Comparison of ENCODE assay signal across 8 cellular contexts in the genomic region with DNA sequence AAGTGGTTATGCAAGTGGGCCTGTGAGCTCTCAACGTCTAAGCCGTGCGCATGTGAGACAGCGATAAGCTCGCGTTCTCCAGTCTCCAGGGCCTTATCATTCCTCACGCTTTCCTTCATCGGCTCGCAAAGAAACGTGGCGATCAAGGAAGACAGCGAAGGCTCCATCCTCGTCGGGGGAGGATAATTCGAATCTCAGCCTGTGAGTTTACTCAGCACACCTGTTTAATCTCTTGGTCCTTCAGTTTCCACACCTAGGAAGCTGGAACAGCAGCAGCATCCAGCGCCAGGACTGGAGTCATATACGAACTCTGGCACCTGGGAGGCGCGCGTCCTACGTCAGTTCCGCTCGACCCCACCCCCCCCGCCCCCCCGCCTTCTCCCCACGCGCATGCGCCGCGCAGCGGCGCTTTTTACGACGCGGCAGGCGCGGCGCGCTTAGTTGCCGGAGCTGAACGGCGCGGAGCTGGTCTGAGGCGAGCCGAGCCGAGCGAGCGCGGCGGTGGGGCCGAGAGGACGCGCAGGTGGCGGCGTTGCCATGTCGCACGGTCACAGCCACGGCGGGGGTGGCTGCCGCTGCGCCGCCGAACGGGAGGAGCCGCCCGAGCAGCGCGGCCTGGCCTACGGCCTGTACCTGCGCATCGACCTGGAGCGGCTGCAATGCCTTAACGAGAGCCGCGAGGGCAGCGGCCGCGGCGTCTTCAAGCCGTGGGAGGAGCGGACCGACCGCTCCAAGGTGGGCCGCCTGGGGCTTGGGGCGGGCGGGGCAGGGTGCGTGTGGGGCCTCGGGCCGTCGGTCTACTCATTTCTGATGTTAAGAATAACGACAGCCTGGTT. TPM values are rescaled to one million over a fixed set of nuclear protein-coding genes. Genes with fewer than 3 reads are reported as not detected.
DNase-seq lines count a peak whose midpoint lies in the region; ATAC-seq and TF ChIP-seq lines count a peak whose summit lies in the region.

A gene with protein sequence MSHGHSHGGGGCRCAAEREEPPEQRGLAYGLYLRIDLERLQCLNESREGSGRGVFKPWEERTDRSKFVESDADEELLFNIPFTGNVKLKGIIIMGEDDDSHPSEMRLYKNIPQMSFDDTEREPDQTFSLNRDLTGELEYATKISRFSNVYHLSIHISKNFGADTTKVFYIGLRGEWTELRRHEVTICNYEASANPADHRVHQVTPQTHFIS (plus strand): TSS at position 440 of the 836 bp plus-strand sequence. CDS start 98 bp downstream, at position 538.

- DNase-seq in GM12864 (ENCODE audit: low read depth), result peak; percentile 61
- peak; percentile 61 to 76 for DNase-seq in NCI-H187 (lab: John Stamatoyannopoulos, UW)
- peak; percentile 96 for DNase-seq in amniotic epithelial cell (ENCODE audit: low read depth)
- peak; percentile 75 for DNase-seq in left ventricle myocardium inferior
- peak; percentile 76 for DNase-seq in prostate gland (ENCODE audit: low spot score)
- DNase-seq in ureter (ENCODE audit: low spot score), result peak; percentile 82

- no peaks in the 10 kb centered on the region for H3K9me3 Mint-ChIP-seq in T-helper 1 cell treated with Interleukin-12 subunit alpha and Interleukin-12 subunit beta and Interleukin-4 antibody, amounts not matched to agents 30 μg/mL and 1 μg/mL, for 36 hours

- H3K4me3 Mint-ChIP-seq in T-helper 1 cell treated with Interleukin-12 subunit alpha and Interleukin-12 subunit beta and Interleukin-4 antibody, amounts not matched to agents 30 μg/mL and 1 μg/mL, for 36 hours, result peak within 1 kb of the TSS; percentile 91

- intact Hi-C loops in left ventricle myocardium inferior (cut with micrococcal nuclease) (no loop called here), prostate gland (cut with DNase I) (no loop called here)

- H3K27ac Mint-ChIP-seq in T-helper 1 cell treated with Interleukin-12 subunit alpha and Interleukin-12 subunit beta and Interleukin-4 antibody, amounts not matched to agents 30 μg/mL and 1 μg/mL, for 36 hours, result peak within 1 kb of the TSS; percentile 90

- ATAC-seq in HG02840 (IDR thresholded peaks at IDR 0.05; ENCODE audit: low FRiP score, unreplicated experiment), result peak; percentile 65

- TF ChIP-seq POLR2A in prostate gland (IDR thresholded peaks at IDR 0.05), result peak; percentile 85

- no peaks in the 10 kb centered on the region for H3K27me3 Mint-ChIP-seq in T-helper 1 cell treated with Interleukin-12 subunit alpha and Interleukin-12 subunit beta and Interleukin-4 antibody, amounts not matched to agents 30 μg/mL and 1 μg/mL, for 36 hours (ENCODE audit: low read depth)

- H3K9me3 ChIP-seq in left ventricle myocardium inferior (replicated peaks) (no peaks in the 10 kb centered on the region), prostate gland (no peaks in the 10 kb centered on the region)

- H3K4me1 ChIP-seq in left ventricle myocardium inferior (peaks cover 67% of the 10 kb centered on the region), prostate gland (replicated peaks) (peaks cover 6% of the 10 kb centered on the region)

- H3K36me3 ChIP-seq in left ventricle myocardium inferior, result peaks cover 31% of the 10 kb centered on the region
- H3K36me3 ChIP-seq in prostate gland, result no peaks in the 10 kb centered on the region

- H3K36me3 Mint-ChIP-seq in T-helper 1 cell treated with Interleukin-12 subunit alpha and Interleukin-12 subunit beta and Interleukin-4 antibody, amounts not matched to agents 30 μg/mL and 1 μg/mL, for 36 hours (ENCODE audit: low read depth), result peaks cover 16% of the 10 kb centered on the region

- peaks cover 42% of the 10 kb centered on the region for H3K4me1 Mint-ChIP-seq in T-helper 1 cell treated with Interleukin-12 subunit alpha and Interleukin-12 subunit beta and Interleukin-4 antibody, amounts not matched to agents 30 μg/mL and 1 μg/mL, for 36 hours (ENCODE audit: low read depth)

- peak within 1 kb of the TSS; percentile 94 for H3K27ac ChIP-seq in left ventricle myocardium inferior (replicated peaks)
- peak within 1 kb of the TSS; percentile 86 to 91 for H3K27ac ChIP-seq in prostate gland

- H3K4me3 ChIP-seq in GM12864 (ENCODE audit: low read depth, low read length), result peak within 1 kb of the TSS; percentile 70
- peak within 1 kb of the TSS; percentile 97 for H3K4me3 ChIP-seq in left ventricle myocardium inferior
- H3K4me3 ChIP-seq in prostate gland, result peak within 1 kb of the TSS; percentile 87 to 98

- TF ChIP-seq CTCF in GM12864 (IDR thresholded peaks at IDR 0.05; ENCODE audit: low read depth, low read length, missing control alignments) (no peak), left ventricle myocardium inferior (IDR thresholded peaks at IDR 0.05; ENCODE audit: borderline replicate concordance) (no peak), prostate gland (IDR thresholded peaks at IDR 0.05) (peak in 2 of 4 experiments; percentile 8 to 21)

- H3K27me3 ChIP-seq in left ventricle myocardium inferior (ENCODE audit: low read depth) (no peaks in the 10 kb centered on the region), prostate gland (replicated peaks; ENCODE audit: insufficient read depth) (no peaks in the 10 kb centered on the region)

- WGBS in prostate gland, result under 1% methylated on average over 29 of the region's 91 CpGs

RNA-seq across cellular contexts. Expression of the gene that starts here (rescaled TPM):
- total RNA-seq in left ventricle myocardium inferior, result 40.3 TPM
- total RNA-seq in prostate gland, result 10 to 100 TPM; 85.7 to 86.7 TPM
- 44.1 TPM for total RNA-seq in ureter

Comparison
In these comparisons a context has a peak if more than half of its experiments do, and no peak if none do; other contexts are left out.
1. Peak in every context shown above with its lines: DNase-seq, ATAC-seq, H3K4me3 ChIP-seq and H3K27ac ChIP-seq.